8 cellular contexts compared by ENCODE assay signal in genomic region chr19:13208131-13208963, GRCh38.
DNase-seq lines count a peak whose midpoint lies in the region; ATAC-seq and TF ChIP-seq lines count a peak whose summit lies in the region.

No MANE protein-coding gene starts in this region.

- peak overlapping the region; percentile 84 for H3K4me3 ChIP-seq in GM12865 (ENCODE audit: low read depth, low read length)

- DNase-seq in GM12865 (ENCODE audit: low read depth) (peak; percentile 90), T-helper 1 cell (peak in 3 of 5 donors; percentile 21 to 71 (median 58)), astrocyte of the hippocampus (ENCODE audit: low read depth, low spot score) (peak; percentile 48), left kidney (ENCODE audit: low read depth, low spot score) (peak; percentile 94), NCI-H1930 (lab: John Stamatoyannopoulos, UW) (no peak), hippocampal formation (lab: John Stamatoyannopoulos, UW) (no peak)
- peak; percentile 29 to 60 (median 39) for DNase-seq in stimulated activated CD4-positive, alpha-beta T cell treated with anti-CD3 and anti-CD28 coated beads, TNF-alpha, amount 100 ng/mL, for 48 hours (ENCODE audit: low read depth in 3 of 3)

- ATAC-seq in HG02970 (IDR thresholded peaks at IDR 0.05; ENCODE audit: low FRiP score, unreplicated experiment): peak; percentile 53

- TF ChIP-seq CTCF in GM12865 (IDR thresholded peaks at IDR 0.05; ENCODE audit: insufficient read depth, low read depth, low read length, missing control alignments): no peak

Comparison
In these comparisons a context has a peak if more than half of its experiments do, and no peak if none do; other contexts are left out.
1. DNase-seq: peak in GM12865 (single experiment), T-helper 1 cell (3 of 5), astrocyte of the hippocampus (single experiment), left kidney (single experiment) and stimulated activated CD4-positive, alpha-beta T cell treated with anti-CD3 and anti-CD28 coated beads, TNF-alpha, amount 100 ng/mL, for 48 hours (3 of 3); none in NCI-H1930 (0 of 2) and hippocampal formation (0 of 2).